ENCODE assay signal across 3 cellular contexts in the genomic region with DNA sequence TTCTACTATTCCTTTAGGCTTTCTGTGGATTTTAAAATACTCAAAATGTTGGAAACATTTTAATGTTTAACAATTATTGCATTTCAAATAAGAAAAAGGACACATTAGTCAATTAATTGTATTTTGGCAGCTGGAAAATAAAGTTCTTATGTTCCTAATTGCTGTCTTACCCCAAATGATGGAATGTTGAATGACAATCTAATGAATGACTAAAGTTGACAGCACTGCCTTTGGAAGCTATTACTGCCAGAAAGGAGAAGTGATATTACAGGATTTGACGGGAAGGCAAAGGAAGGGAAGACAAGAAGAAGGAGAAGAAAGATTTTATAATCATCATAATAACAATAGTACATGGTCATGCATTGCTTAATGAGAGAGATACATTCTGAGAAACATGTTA. TPM values are rescaled to one million over a fixed set of nuclear protein-coding genes. Genes with fewer than 3 reads are reported as not detected.
"Had no signal": no experiment of that assay in that cellular context is flagged by ENCODE, and none has a peak within 500 bp of the region (broad histone marks: within the 10 kb centered on the region; RNA-seq: fewer than 3 reads in every experiment).

No MANE protein-coding gene starts in this region.

- H3K4me3 ChIP-seq: GM12878 had no signal

- DNase-seq: GDM1, GF-D8 had no signal

RNA-seq across cellular contexts. Expression of gene TMEM229A, which starts 23.4 kb away (rescaled TPM):
- polyA plus RNA-seq: GM12878 had no signal
